14 cellular contexts compared by ENCODE assay signal in genomic region chr16:20846030-20846429, GRCh38. TPM values are rescaled to one million over a fixed set of nuclear protein-coding genes. Genes with fewer than 3 reads are reported as not detected.
DNase-seq lines count a peak whose midpoint lies in the region; ATAC-seq and TF ChIP-seq lines count a peak whose summit lies in the region.
"Had no signal": no experiment of that assay in that cellular context is flagged by ENCODE, and none has a peak within 500 bp of the region (broad histone marks: within the 10 kb centered on the region; RNA-seq: fewer than 3 reads in every experiment).

No MANE protein-coding gene starts in this region.

- peak overlapping the region; percentile 82 for H3K27ac Mint-ChIP-seq in stimulated activated effector memory CD8-positive, alpha-beta T cell treated with anti-CD3 and anti-CD28 coated beads, Interleukin-12 subunit alpha, Interleukin-12 subunit beta, amount 100 ng/mL, for 72 hours
- H3K27ac Mint-ChIP-seq: B cell, GM23338 had no signal

- H3K4me1 ChIP-seq in heart right ventricle: peaks cover 8 to 40% (median 23%) of the 10 kb centered on the region in 9 donors

- H3K9me3 ChIP-seq in heart right ventricle: no peaks in the 10 kb centered on the region

- intact Hi-C loops in heart right ventricle (cut with DNase I): loop anchor here in 4 of 10 donors (2.0 to 10.0 kb wide), 5 partner anchors 44 to 256 kb away; no protein-coding TSS in a partner anchor

- peaks cover 0 to 31% (median 0%) of the 10 kb centered on the region in 9 donors for H3K36me3 ChIP-seq in heart right ventricle

- ATAC-seq in heart right ventricle: peak; percentile 44 to 90 (median 78)
- no peak for ATAC-seq in stimulated activated effector memory CD8-positive, alpha-beta T cell treated with anti-CD3 and anti-CD28 coated beads, Interleukin-12 subunit alpha, Interleukin-12 subunit beta, amount 100 ng/mL, for 72 hours
- ATAC-seq: GM12878, GM23338 had no signal

- peaks cover 18% of the 10 kb centered on the region for H3K4me1 Mint-ChIP-seq in stimulated activated effector memory CD8-positive, alpha-beta T cell treated with anti-CD3 and anti-CD28 coated beads, Interleukin-12 subunit alpha, Interleukin-12 subunit beta, amount 100 ng/mL, for 72 hours
- H3K4me1 Mint-ChIP-seq: GM23338 had no signal

- H3K36me3 Mint-ChIP-seq in stimulated activated effector memory CD8-positive, alpha-beta T cell treated with anti-CD3 and anti-CD28 coated beads, Interleukin-12 subunit alpha, Interleukin-12 subunit beta, amount 100 ng/mL, for 72 hours: no peaks in the 10 kb centered on the region

- H3K4me3 ChIP-seq in heart right ventricle: no peak overlapping the region
- H3K4me3 ChIP-seq: GM12878, GM23338 had no signal

- in situ Hi-C loops in G401 (cut with HindIII; ENCODE audit: low sequenced_read_pairs): no loop called here

- peak overlapping the region in 3 of 10 donors; percentile 1 to 60 (median 4) for H3K27ac ChIP-seq in heart right ventricle

- no peak overlapping the region for H3K4me3 Mint-ChIP-seq in stimulated activated effector memory CD8-positive, alpha-beta T cell treated with anti-CD3 and anti-CD28 coated beads, Interleukin-12 subunit alpha, Interleukin-12 subunit beta, amount 100 ng/mL, for 72 hours
- H3K4me3 Mint-ChIP-seq: B cell; CD4-positive, alpha-beta T cell; GM23338 had no signal

- no peaks in the 10 kb centered on the region for H3K9me3 Mint-ChIP-seq in stimulated activated effector memory CD8-positive, alpha-beta T cell treated with anti-CD3 and anti-CD28 coated beads, Interleukin-12 subunit alpha, Interleukin-12 subunit beta, amount 100 ng/mL, for 72 hours
- H3K9me3 Mint-ChIP-seq: CD4-positive, alpha-beta T cell; GM23338 had no signal

- H3K27me3 ChIP-seq in heart right ventricle: no peaks in the 10 kb centered on the region

- DNase-seq in G401 (ENCODE audit: low spot score) (peak; percentile 90), cerebellar cortex (ENCODE audit: low spot score) (peak; percentile 88), heart right ventricle (peak in 1 of 2 donors; percentile 52), NCI-H510A treated with DMSO at 0.1 percent for 48 hours (lab: John Stamatoyannopoulos, UW) (no peak), NCI-H2227 (lab: John Stamatoyannopoulos, UW; ENCODE audit: unreplicated experiment) (no peak)
- no peak for DNase-seq in stimulated activated effector memory CD8-positive, alpha-beta T cell treated with anti-CD3 and anti-CD28 coated beads, Interleukin-12 subunit alpha, Interleukin-12 subunit beta, amount 100 ng/mL, for 72 hours (ENCODE audit: low spot score in 2 of 2)
- DNase-seq in activated CD4-positive, alpha-beta T cell treated with anti-CD3 and anti-CD28 coated beads for 48 hours: no peak
- DNase-seq: Calu3; CD4-positive, alpha-beta T cell; DMS 273 treated with DMSO at 0.1 percent for 48 hours; H7 had no signal

- TF ChIP-seq CTCF in heart right ventricle (IDR thresholded peaks at IDR 0.05): no peak

- WGBS in heart right ventricle, 2 donors: 55 to 60% methylated on average over 6 of the region's 6 CpGs

RNA-seq across cellular contexts. Expression of gene REXO5, which starts 39.7 kb away (rescaled TPM):
- total RNA-seq in G401 (2014; rRNA removed; shearing (Covaris generic)): 8.7 and 9.8 TPM in 2 replicates
- 1 to 10 TPM; 3.1 to 6.9 (median 5.2) TPM for total RNA-seq in heart right ventricle
- 1 to 10 TPM; 2.0 to 2.6 TPM for polyA plus RNA-seq in heart right ventricle

RNA-seq across cellular contexts. Expression of gene ERI2, which starts 39.8 kb away (rescaled TPM):
- 12.6 and 18.0 TPM in 2 replicates for total RNA-seq in G401 (2014; rRNA removed; shearing (Covaris generic))
- total RNA-seq in heart right ventricle: 10 to 100 TPM in 8 of 10 donors, 1 to 10 TPM in 2; 8.1 to 13.6 (median 12.0) TPM
- 10 to 100 TPM in 1 of 2 donors, 1 to 10 TPM in 1; 3.2 to 10.6 TPM for polyA plus RNA-seq in heart right ventricle

RNA-seq across cellular contexts. Expression of gene DCUN1D3, which starts 54.1 kb away (rescaled TPM):
- 3.4 and 8.6 TPM in 2 replicates for total RNA-seq in G401 (2014; rRNA removed; shearing (Covaris generic))
- total RNA-seq in heart right ventricle: 10 to 100 TPM in 6 of 10 donors, 1 to 10 TPM in 4; 7.8 to 32.6 (median 11.2) TPM
- polyA plus RNA-seq in heart right ventricle: 1 to 10 TPM; 3.4 to 4.2 TPM

RNA-seq across cellular contexts. Expression of gene LYRM1, which starts 54.5 kb away (rescaled TPM):
- total RNA-seq in G401 (2014; rRNA removed; shearing (Covaris generic)): 59.0 and 88.5 TPM in 2 replicates
- 10 to 100 TPM; 37.4 to 69.1 (median 48.9) TPM for total RNA-seq in heart right ventricle
- polyA plus RNA-seq in heart right ventricle: 10 to 100 TPM; 59.9 to 69.4 TPM

Comparison
In these comparisons a context has a peak if more than half of its experiments do, and no peak if none do; other contexts are left out.
1. DNase-seq: peak in G401 (single experiment) and cerebellar cortex (single experiment); none in stimulated activated effector memory CD8-positive, alpha-beta T cell treated with anti-CD3 and anti-CD28 coated beads, Interleukin-12 subunit alpha, Interleukin-12 subunit beta, amount 100 ng/mL, for 72 hours (0 of 2), NCI-H510A treated with DMSO at 0.1 percent for 48 hours (single experiment), NCI-H2227 (single experiment) and activated CD4-positive, alpha-beta T cell treated with anti-CD3 and anti-CD28 coated beads for 48 hours (single experiment).